ENCODE assay signal across 39 cellular contexts in genomic region chr6:50992232-50992631, GRCh38.
"Had no signal": no experiment of that assay in that cellular context is flagged by ENCODE, and none has a peak within 500 bp of the region (broad histone marks: within the 10 kb centered on the region; RNA-seq: fewer than 3 reads in every experiment).

No MANE protein-coding gene starts in this region.

- H3K4me1 ChIP-seq: adrenal gland, body of pancreas had no signal

- H3K36me3 ChIP-seq: adrenal gland, brain microvascular endothelial cell, cardiac muscle cell had no signal

- FAIRE-seq: astrocyte, bronchial epithelial cell, TTC549 had no signal

- H3K9me3 Mint-ChIP-seq: activated CD4-positive, alpha-beta memory T cell treated with anti-CD3 and anti-CD28 coated beads for 36 hours; activated CD4-positive, alpha-beta T cell treated with anti-CD3 and anti-CD28 coated beads, Interleukin-2, amount 10 ng/mL, durations not matched to agents 24 days and 14 days; activated CD8-positive, alpha-beta T cell treated with anti-CD3 and anti-CD28 coated beads for 36 hours; activated naive CD8-positive, alpha-beta T cell treated with anti-CD3 and anti-CD28 coated beads for 36 hours; activated T-cell treated with anti-CD3 and anti-CD28 coated beads, Interleukin-2, amount 50 U/mL, for 4 hours; activated T-helper 1 cell treated with anti-CD3 and anti-CD28 coated beads, Interleukin-12 subunit alpha, Interleukin-12 subunit beta, Interleukin-2, Interleukin-4 antibody, amounts not matched to agents 30 ng/mL and 10 ng/mL and 1 ng/mL, durations not matched to agents 14 hours and 24 hours and 36 hours; activated T-helper 17 cell treated with anti-CD3 and anti-CD28 coated beads, Interleukin-2, amount 50 U/mL, for 72 hours; T-helper 1 cell treated with Interleukin-12 subunit alpha and Interleukin-12 subunit beta and Interleukin-4 antibody, amounts not matched to agents 30 μg/mL and 1 μg/mL, for 36 hours had no signal

- H3K36me3 Mint-ChIP-seq: activated CD4-positive, alpha-beta memory T cell treated with anti-CD3 and anti-CD28 coated beads for 36 hours; activated naive CD4-positive, alpha-beta T cell treated with anti-CD3 and anti-CD28 coated beads, Interleukin-2, amount 50 U/mL, for 72 hours; activated naive CD8-positive, alpha-beta T cell treated with anti-CD3 and anti-CD28 coated beads for 36 hours had no signal

- ATAC-seq: activated CD8-positive, alpha-beta T cell treated with anti-CD3 and anti-CD28 coated beads for 36 hours; activated naive CD4-positive, alpha-beta T cell treated with anti-CD3 and anti-CD28 coated beads, Interleukin-2, amount 50 U/mL, for 72 hours; activated T-cell treated with anti-CD3 and anti-CD28 coated beads, Interleukin-2, amount 50 U/mL, for 4 hours; activated T-cell treated with anti-CD3 and anti-CD28 coated beads, Interleukin-2, amount 50 U/mL, for 72 hours; activated T-helper 17 cell treated with anti-CD3 and anti-CD28 coated beads, Interleukin-2, amount 50 U/mL, for 72 hours; body of pancreas had no signal

- H3K27me3 ChIP-seq: adrenal gland, body of pancreas, brain microvascular endothelial cell had no signal

- H3K27ac ChIP-seq: adrenal gland, body of pancreas, brain microvascular endothelial cell, cardiac muscle cell, VCaP had no signal

- H3K4me1 Mint-ChIP-seq: activated B cell treated with CpG ODN at 0.5 μM for 24 hours; activated CD4-positive, alpha-beta T cell treated with anti-CD3 and anti-CD28 coated beads, Interleukin-2, amount 10 ng/mL, durations not matched to agents 24 days and 14 days; activated naive CD8-positive, alpha-beta T cell treated with anti-CD3 and anti-CD28 coated beads for 36 hours; activated T-helper 17 cell treated with anti-CD3 and anti-CD28 coated beads, Interleukin-2, amount 50 U/mL, for 72 hours; central memory CD8-positive, alpha-beta T cell had no signal

- DNase-seq: activated B cell treated with CpG ODN at 0.5 μM for 24 hours; activated CD4-positive, alpha-beta memory T cell treated with anti-CD3 and anti-CD28 coated beads for 36 hours; activated CD4-positive, alpha-beta T cell treated with anti-CD3 and anti-CD28 coated beads for 4 hours; activated CD4-positive, alpha-beta T cell treated with anti-CD3 and anti-CD28 coated beads, Interleukin-2, amount 10 ng/mL, durations not matched to agents 24 days and 14 days; activated CD4-positive, alpha-beta T cell treated with anti-CD3 and anti-CD28 coated beads, Interleukin-2, amount 50 U/mL, for 1 hour; activated CD4-positive, alpha-beta T cell treated with anti-CD3 and anti-CD28 coated beads, Interleukin-2, amount 50 U/mL, for 4 hours; activated CD4-positive, CD25-positive, alpha-beta regulatory T cell treated with anti-CD3 and anti-CD28 coated beads, Interleukin-2, amount 50 U/mL, for 72 hours; activated CD8-positive, alpha-beta memory T cell treated with anti-CD3 and anti-CD28 coated beads, Interleukin-2, amount 50 U/mL, for 4 hours; activated CD8-positive, alpha-beta T cell treated with anti-CD3 and anti-CD28 coated beads for 36 hours; activated effector memory CD4-positive, alpha-beta T cell treated with anti-CD3 and anti-CD28 coated beads, Interleukin-2, amount 50 U/mL, for 16 hours; activated gamma-delta T cell treated with Interleukin-2 at 50 U/mL for 16 hours; activated naive CD4-positive, alpha-beta T cell; activated naive CD4-positive, alpha-beta T cell treated with anti-CD3 and anti-CD28 coated beads for 36 hours; activated naive CD4-positive, alpha-beta T cell treated with anti-CD3 and anti-CD28 coated beads, Interleukin-2, amount 50 U/mL, for 16 hours; activated naive CD8-positive, alpha-beta T cell treated with anti-CD3 and anti-CD28 coated beads for 36 hours; activated T-cell treated with anti-CD3 and anti-CD28 coated beads for 4 hours; activated T-cell treated with anti-CD3 and anti-CD28 coated beads, Interleukin-2, amount 50 U/mL, for 1 hour; activated T-cell treated with anti-CD3 and anti-CD28 coated beads, Interleukin-2, amount 50 U/mL, for 4 hours; activated T-cell treated with anti-CD3 and anti-CD28 coated beads, Interleukin-2, amount 50 U/mL, for 72 hours; adrenal gland; amniotic stem cell; aorta; body of pancreas; brain microvascular endothelial cell; caudate nucleus; cerebellar nuclear complex; T-helper 2 cell; T-helper 9 cell had no signal

- H3K9me3 ChIP-seq: adrenal gland, body of pancreas had no signal

- H3K4me3 ChIP-seq: adrenal gland, body of pancreas, cardiac muscle cell had no signal

- H3K27ac Mint-ChIP-seq: activated B cell treated with CpG ODN at 0.5 μM for 24 hours; activated CD4-positive, alpha-beta memory T cell treated with anti-CD3 and anti-CD28 coated beads for 36 hours; activated CD4-positive, alpha-beta T cell treated with anti-CD3 and anti-CD28 coated beads, Interleukin-2, amount 10 ng/mL, durations not matched to agents 24 days and 14 days; activated CD8-positive, alpha-beta T cell treated with anti-CD3 and anti-CD28 coated beads for 36 hours; activated naive CD4-positive, alpha-beta T cell treated with anti-CD3 and anti-CD28 coated beads for 36 hours; activated naive CD4-positive, alpha-beta T cell treated with anti-CD3 and anti-CD28 coated beads, Interleukin-2, amount 50 U/mL, for 72 hours; activated naive CD8-positive, alpha-beta T cell treated with anti-CD3 and anti-CD28 coated beads for 36 hours; activated T-cell treated with anti-CD3 and anti-CD28 coated beads, Interleukin-2, amount 50 U/mL, for 72 hours; activated T-helper 1 cell treated with anti-CD3 and anti-CD28 coated beads, Interleukin-12 subunit alpha, Interleukin-12 subunit beta, Interleukin-2, Interleukin-4 antibody, amounts not matched to agents 30 ng/mL and 10 ng/mL and 1 ng/mL, durations not matched to agents 14 hours and 24 hours and 36 hours; activated T-helper 17 cell treated with anti-CD3 and anti-CD28 coated beads, Interleukin-2, amount 50 U/mL, for 72 hours; T-helper 1 cell treated with Interleukin-12 subunit alpha and Interleukin-12 subunit beta and Interleukin-4 antibody, amounts not matched to agents 30 μg/mL and 1 μg/mL, for 36 hours; T-helper 2 cell treated with Interferon-gamma antibody and Interleukin-4, amounts not matched to agents 5 μg/mL and 100 μg/mL, for 36 hours had no signal

- H3K4me3 Mint-ChIP-seq: activated B cell treated with CpG ODN at 0.5 μM for 24 hours; activated CD4-positive, alpha-beta memory T cell treated with anti-CD3 and anti-CD28 coated beads for 36 hours; activated CD4-positive, alpha-beta T cell treated with anti-CD3 and anti-CD28 coated beads, Interleukin-2, amount 10 ng/mL, durations not matched to agents 24 days and 14 days; activated CD8-positive, alpha-beta T cell treated with anti-CD3 and anti-CD28 coated beads for 36 hours; activated naive CD4-positive, alpha-beta T cell treated with anti-CD3 and anti-CD28 coated beads for 36 hours; activated naive CD8-positive, alpha-beta T cell treated with anti-CD3 and anti-CD28 coated beads for 36 hours; activated T-cell treated with anti-CD3 and anti-CD28 coated beads, Interleukin-2, amount 50 U/mL, for 4 hours; activated T-cell treated with anti-CD3 and anti-CD28 coated beads, Interleukin-2, amount 50 U/mL, for 72 hours; activated T-helper 1 cell treated with anti-CD3 and anti-CD28 coated beads, Interleukin-12 subunit alpha, Interleukin-12 subunit beta, Interleukin-2, Interleukin-4 antibody, amounts not matched to agents 30 ng/mL and 10 ng/mL and 1 ng/mL, durations not matched to agents 14 hours and 24 hours and 36 hours; activated T-helper 17 cell treated with anti-CD3 and anti-CD28 coated beads, Interleukin-2, amount 50 U/mL, for 72 hours; central memory CD8-positive, alpha-beta T cell; T-helper 1 cell treated with Interleukin-12 subunit alpha and Interleukin-12 subunit beta and Interleukin-4 antibody, amounts not matched to agents 30 μg/mL and 1 μg/mL, for 36 hours; T-helper 2 cell treated with Interferon-gamma antibody and Interleukin-4, amounts not matched to agents 5 μg/mL and 100 μg/mL, for 36 hours had no signal

- H3K27me3 Mint-ChIP-seq: activated B cell treated with CpG ODN at 0.5 μM for 24 hours; activated CD4-positive, alpha-beta memory T cell treated with anti-CD3 and anti-CD28 coated beads for 36 hours; activated CD4-positive, alpha-beta T cell treated with anti-CD3 and anti-CD28 coated beads, Interleukin-2, amount 10 ng/mL, durations not matched to agents 24 days and 14 days; activated CD8-positive, alpha-beta T cell treated with anti-CD3 and anti-CD28 coated beads for 36 hours; activated naive CD8-positive, alpha-beta T cell treated with anti-CD3 and anti-CD28 coated beads for 36 hours; activated T-helper 17 cell treated with anti-CD3 and anti-CD28 coated beads, Interleukin-2, amount 50 U/mL, for 72 hours; central memory CD8-positive, alpha-beta T cell had no signal
